In genomic region chr3:119098006-119098405, GRCh38 we compare ENCODE assay signal across 4 cellular contexts.
A peak's percentile ranks its signal among the peaks of the same experiment; 100 is the strongest.
TF ChIP-seq lines count a peak whose summit lies in the region.

No MANE protein-coding gene starts in this region.

TF ChIP-seq in HepG2, 621 proteins besides CTCF, POLR2A, EP300 and RAD21:
- no peak for TF ChIP-seq PLRG1 (conservative IDR thresholded peaks at IDR 0.05)
- no peak for TF ChIP-seq ZC3H4 (CRISPR knock-in tag; IDR thresholded peaks at IDR 0.05; ENCODE audit: borderline replicate concordance)
- peak; percentile 70 to 89; a peak in 3 of 4 replicates for TF ChIP-seq MAFK (conservative IDR thresholded peaks at IDR 0.05 in 1 of 2, IDR thresholded peaks at IDR 0.05 in 1 of 2; ENCODE audit: low read length in 2 of 2)
- peak; percentile 82 for TF ChIP-seq MAFF (IDR thresholded peaks at IDR 0.05; ENCODE audit: low read depth, low read length)
- TF ChIP-seq CBX2 (IDR thresholded peaks at IDR 0.05; ENCODE audit: low read depth, low read length) = no peak
- TF ChIP-seq CBX2 (CRISPR knock-in tag; IDR thresholded peaks at IDR 0.05; ENCODE audit: low read depth) = no peak
- TF ChIP-seq MAX (IDR thresholded peaks at IDR 0.05) = no peak
TF ChIP-seq in HepG2: peak in this region for 2.

TF ChIP-seq in A549, 52 proteins besides CTCF, POLR2A, EP300 and RAD21:
- TF ChIP-seq MAFK (IDR thresholded peaks at IDR 0.05; ENCODE audit: partially characterized antibody) = peak; percentile 92
- no peak for TF ChIP-seq CEBPB (IDR thresholded peaks at IDR 0.05)
- no peak for TF ChIP-seq RFX5 (IDR thresholded peaks at IDR 0.05)
- TF ChIP-seq EHMT2 (IDR thresholded peaks at IDR 0.05; ENCODE audit: low read depth) = no peak
- no peak for TF ChIP-seq HOXB5 (CRISPR knock-in tag; IDR thresholded peaks at IDR 0.05)
TF ChIP-seq in A549: peak in this region for 1.

TF ChIP-seq in IMR-90, 13 proteins besides CTCF, POLR2A, EP300 and RAD21:
- TF ChIP-seq CEBPB (IDR thresholded peaks at IDR 0.05; ENCODE audit: low read depth, low read length) (no peak), MAFK (IDR thresholded peaks at IDR 0.05; ENCODE audit: low read depth, low read length) (peak; percentile 84)

TF ChIP-seq in K562, 482 proteins besides CTCF, POLR2A, EP300 and RAD21:
- peak; percentile 46; the same call in 1 of the 2 replicates for TF ChIP-seq MAFK (IDR thresholded peaks at IDR 0.05; ENCODE audit: low read length)
- TF ChIP-seq KLF1 (tag; IDR thresholded peaks at IDR 0.05) = no peak
- peak; percentile 77 for TF ChIP-seq ZNF316 (IDR thresholded peaks at IDR 0.05)
- no peak for TF ChIP-seq ZBTB26 (CRISPR knock-in tag; IDR thresholded peaks at IDR 0.05)
- TF ChIP-seq DIDO1 (tag; IDR thresholded peaks at IDR 0.05; ENCODE audit: low read depth) = no peak
- TF ChIP-seq SNRNP70 (optimal IDR thresholded peaks at IDR 0.05; ENCODE audit: low read depth, low read length) = no peak
- no peak for TF ChIP-seq OTX1 (CRISPR knock-in tag; IDR thresholded peaks at IDR 0.05)
- no peak for TF ChIP-seq IFI16 (CRISPR knock-in tag; IDR thresholded peaks at IDR 0.05)
- TF ChIP-seq EHMT2 (IDR thresholded peaks at IDR 0.05) = no peak
- TF ChIP-seq SREBF1 (IDR thresholded peaks at IDR 0.05; ENCODE audit: borderline replicate concordance, low read depth, low read length) = no peak
- TF ChIP-seq CC2D1A (IDR thresholded peaks at IDR 0.05) = no peak
- TF ChIP-seq MAFF (IDR thresholded peaks at IDR 0.05; ENCODE audit: low read length) = peak; percentile 50
- no peak for TF ChIP-seq ZNF584 (CRISPR knock-in tag; IDR thresholded peaks at IDR 0.05; ENCODE audit: low read depth)
- no peak for TF ChIP-seq ZNF696 (CRISPR knock-in tag; conservative IDR thresholded peaks at IDR 0.05)
- TF ChIP-seq MAFG (tag; conservative IDR thresholded peaks at IDR 0.05) = peak; percentile 48
- no peak for TF ChIP-seq BRCA1 (IDR thresholded peaks at IDR 0.05)
- no peak for TF ChIP-seq BRCA1 (CRISPR knock-in tag; IDR thresholded peaks at IDR 0.05)
- TF ChIP-seq FOXJ2 (tag; IDR thresholded peaks at IDR 0.05) = no peak
- TF ChIP-seq SP2 (IDR thresholded peaks at IDR 0.05; ENCODE audit: extremely low read depth, low read depth, low read length, poor library complexity, severe bottlenecking) = no peak
- no peak for TF ChIP-seq RNF219 (CRISPR knock-in tag; IDR thresholded peaks at IDR 0.05)
- no peak for TF ChIP-seq ZFP1 (CRISPR knock-in tag; IDR thresholded peaks at IDR 0.05)
- no peak for TF ChIP-seq YBX1 (IDR thresholded peaks at IDR 0.05)
- TF ChIP-seq CBX8 (IDR thresholded peaks at IDR 0.05; ENCODE audit: borderline replicate concordance, extremely low read depth, low read depth, low read length, poor library complexity, severe bottlenecking) = no peak
- no peak for TF ChIP-seq POLR2B (IDR thresholded peaks at IDR 0.05; ENCODE audit: low read depth, partially characterized antibody)
- TF ChIP-seq HDGF (IDR thresholded peaks at IDR 0.05) = no peak
- TF ChIP-seq SMAD4 (CRISPR knock-in tag; conservative IDR thresholded peaks at IDR 0.05) = no peak
- TF ChIP-seq C11orf30 (IDR thresholded peaks at IDR 0.05; ENCODE audit: low read depth) = peak; percentile 60
- no peak for TF ChIP-seq ESRRA (IDR thresholded peaks at IDR 0.05; ENCODE audit: borderline replicate concordance, low read depth)
- no peak for TF ChIP-seq CCAR2 (IDR thresholded peaks at IDR 0.05; ENCODE audit: low read depth, low read length)
- no peak for TF ChIP-seq ZNF407 (IDR thresholded peaks at IDR 0.05; ENCODE audit: low read depth)
